21 cellular contexts compared by ENCODE assay signal in genomic region chr5:115657125-115657882, GRCh38.
"Had no signal": no experiment of that assay in that cellular context is flagged by ENCODE, and none has a peak within 500 bp of the region (broad histone marks: within the 10 kb centered on the region; RNA-seq: fewer than 3 reads in every experiment).

No MANE protein-coding gene starts in this region.

- H3K4me3 ChIP-seq: gastrocnemius medialis, mucosa of descending colon, suprapubic skin had no signal

- DNase-seq: activated B cell treated with CpG ODN at 0.5 μM for 24 hours; activated CD4-positive, alpha-beta T cell treated with anti-CD3 and anti-CD28 coated beads for 48 hours; activated CD8-positive, alpha-beta memory T cell treated with anti-CD3 and anti-CD28 coated beads, Interleukin-2, amount 50 U/mL, for 4 hours; activated CD8-positive, alpha-beta T cell treated with anti-CD3 and anti-CD28 coated beads, Interleukin-2, amount 10 ng/mL, durations not matched to agents 7 days and 5 days; activated gamma-delta T cell treated with Interleukin-2 at 50 U/mL for 16 hours; activated T-cell treated with anti-CD3 and anti-CD28 coated beads, Interleukin-2, amount 50 U/mL, for 48 hours; amygdala; cortex of kidney; effector CD4-positive, alpha-beta T cell; gastrocnemius medialis; mucosa of descending colon; naive thymus-derived CD4-positive, alpha-beta T cell; stimulated activated CD4-positive, alpha-beta T cell treated with anti-CD3 and anti-CD28 coated beads, Interleukin-15, amount 100 ng/mL, for 24 hours; stimulated activated CD4-positive, alpha-beta T cell treated with anti-CD3 and anti-CD28 coated beads, Interleukin-4, amount 100 ng/mL, for 24 hours; stimulated activated naive CD4-positive, alpha-beta T cell treated with Interleukin-2 at 50 U/mL for 16 hours had no signal

- H3K79me2 ChIP-seq: parathyroid adenoma had no signal

- H3K9ac ChIP-seq: parathyroid adenoma had no signal

- H3K9me3 Mint-ChIP-seq: T-helper 1 cell treated with Interleukin-12 subunit alpha and Interleukin-12 subunit beta and Interleukin-4 antibody, amounts not matched to agents 30 μg/mL and 1 μg/mL, for 36 hours had no signal

- H3K27me3 ChIP-seq: gastrocnemius medialis, suprapubic skin had no signal

- H3K27ac Mint-ChIP-seq: activated B cell treated with CpG ODN at 0.5 μM for 24 hours; activated CD8-positive, alpha-beta T cell treated with anti-CD3 and anti-CD28 coated beads, Interleukin-2, amount 10 ng/mL, durations not matched to agents 7 days and 5 days; activated naive CD8-positive, alpha-beta T cell; brain; naive thymus-derived CD4-positive, alpha-beta T cell; T-helper 1 cell treated with Interleukin-12 subunit alpha and Interleukin-12 subunit beta and Interleukin-4 antibody, amounts not matched to agents 30 μg/mL and 1 μg/mL, for 36 hours had no signal

- H3K36me3 ChIP-seq: gastrocnemius medialis, suprapubic skin had no signal

- H3K4me1 ChIP-seq: gastrocnemius medialis, parathyroid adenoma, suprapubic skin had no signal

- H3K4me3 Mint-ChIP-seq: activated B cell treated with CpG ODN at 0.5 μM for 24 hours; activated CD8-positive, alpha-beta T cell treated with anti-CD3 and anti-CD28 coated beads, Interleukin-2, amount 10 ng/mL, durations not matched to agents 7 days and 5 days; activated naive CD8-positive, alpha-beta T cell; brain; naive thymus-derived CD4-positive, alpha-beta T cell; T-helper 1 cell treated with Interleukin-12 subunit alpha and Interleukin-12 subunit beta and Interleukin-4 antibody, amounts not matched to agents 30 μg/mL and 1 μg/mL, for 36 hours had no signal

- FAIRE-seq: islet of Langerhans had no signal

- H3K27me3 Mint-ChIP-seq: brain had no signal

- H3K27ac ChIP-seq: gastrocnemius medialis, parathyroid adenoma, suprapubic skin had no signal

- H3K36me3 Mint-ChIP-seq: activated naive CD8-positive, alpha-beta T cell; brain; naive thymus-derived CD4-positive, alpha-beta T cell had no signal

- H3K9me3 ChIP-seq: gastrocnemius medialis, mucosa of descending colon had no signal

- H2AFZ ChIP-seq: parathyroid adenoma had no signal

- H3K4me1 Mint-ChIP-seq: activated B cell treated with CpG ODN at 0.5 μM for 24 hours; naive thymus-derived CD4-positive, alpha-beta T cell had no signal

- ATAC-seq: activated CD8-positive, alpha-beta T cell treated with anti-CD3 and anti-CD28 coated beads, Interleukin-2, amount 10 ng/mL, durations not matched to agents 7 days and 5 days; gastrocnemius medialis; mucosa of descending colon; naive thymus-derived CD4-positive, alpha-beta T cell had no signal
